In the genomic region with DNA sequence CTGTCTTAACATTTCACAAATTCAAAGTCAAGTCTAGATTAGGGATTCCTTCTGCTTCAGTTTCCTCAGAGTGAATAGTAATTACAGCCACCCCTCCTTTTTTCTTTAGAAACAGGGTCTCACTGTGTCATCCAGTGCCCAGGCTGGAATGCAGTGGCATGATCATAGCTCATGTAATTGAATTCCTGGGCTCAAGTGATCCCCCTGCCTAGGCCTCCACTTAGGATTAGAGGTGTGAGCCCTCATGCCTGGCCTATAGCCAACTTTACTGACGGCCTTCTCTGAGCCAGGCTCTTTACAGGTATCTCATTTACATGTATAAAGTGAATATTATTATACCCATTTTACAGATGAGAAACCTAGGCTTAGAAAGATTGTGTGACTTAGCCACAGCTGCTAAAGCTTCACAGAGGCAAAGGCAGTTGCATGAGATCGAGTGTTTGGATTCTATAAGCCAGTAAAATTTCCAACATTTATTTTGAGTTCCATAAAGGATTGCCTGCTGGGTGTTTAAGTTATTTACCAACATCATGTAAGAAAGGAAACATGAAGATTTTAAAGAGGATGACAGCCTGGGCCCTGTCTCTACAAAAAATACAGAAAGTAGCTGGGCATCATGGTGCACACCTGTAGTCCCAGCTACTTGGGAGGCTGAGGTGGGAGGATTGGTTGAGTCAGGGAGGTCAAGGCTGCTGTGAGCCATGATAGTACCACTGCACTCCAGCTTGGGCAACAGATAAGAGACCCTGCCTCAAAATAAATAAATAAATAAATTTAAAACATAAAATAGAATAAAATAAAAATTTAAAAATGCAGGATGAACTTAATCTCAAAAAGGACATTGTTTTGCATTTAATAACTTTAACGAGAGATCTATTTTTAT, we compare ENCODE assay signal across 8 cellular contexts. TPM values are rescaled to one million over a fixed set of nuclear protein-coding genes. Genes with fewer than 3 reads are reported as not detected.
DNase-seq lines count a peak whose midpoint lies in the region; ATAC-seq and TF ChIP-seq lines count a peak whose summit lies in the region.

No MANE protein-coding gene starts in this region.

- peak overlapping the region; percentile 96 for H3K27ac Mint-ChIP-seq in activated naive CD8-positive, alpha-beta T cell treated with anti-CD3 and anti-CD28 coated beads for 36 hours

- 69% methylated on average over 3 of the region's 3 CpGs for WGBS in right lobe of liver (ENCODE audit: insufficient coverage, low coverage, low lambda C conversion rate, missing lambda C conversion rate)

- H3K4me3 ChIP-seq in A673 (ENCODE audit: low read depth, low read length, poor library complexity, severe bottlenecking) (peak overlapping the region; percentile 61), HAP-1 (peak overlapping the region; percentile 63), right lobe of liver (peak overlapping the region in 2 of 3 donors; percentile 53 to 69)

- BruUV-seq in A673 (replicated peaks; lab: Mats Ljungman, UMichigan): no TSS peak

- H3K4me1 Mint-ChIP-seq in activated naive CD8-positive, alpha-beta T cell treated with anti-CD3 and anti-CD28 coated beads for 36 hours: peaks cover 49% of the 10 kb centered on the region

- H3K27ac ChIP-seq in A673 (ENCODE audit: low read depth, low read length, poor library complexity, severe bottlenecking) (no peak overlapping the region), right lobe of liver (peak overlapping the region in 2 of 3 donors; percentile 84 to 95), caudate nucleus (ENCODE audit: low read depth, low read length) (no peak overlapping the region)

- H3K27me3 ChIP-seq in A673 (replicated peaks; ENCODE audit: insufficient read depth, low read depth, low read length, poor library complexity) (no peaks in the 10 kb centered on the region), HAP-1 (ENCODE audit: low read depth) (no peaks in the 10 kb centered on the region), right lobe of liver (no peaks in the 10 kb centered on the region)

- H3K9me3 Mint-ChIP-seq in activated naive CD8-positive, alpha-beta T cell treated with anti-CD3 and anti-CD28 coated beads for 36 hours: peaks cover 9% of the 10 kb centered on the region

- DNase-seq in A673 (ENCODE audit: low spot score): no peak
- peak in 1 of 2 experiments; percentile 49 for DNase-seq in HAP-1 (ENCODE audit: low spot score in 2 of 2)
- DNase-seq in activated naive CD8-positive, alpha-beta T cell treated with anti-CD3 and anti-CD28 coated beads for 36 hours: no peak
- no peak for DNase-seq in right lobe of liver
- DNase-seq in NCI-H226: no peak
- no peak for DNase-seq in stimulated activated CD4-positive, alpha-beta T cell treated with anti-CD3 and anti-CD28 coated beads, Interleukin-12 subunit alpha, Interleukin-12 subunit beta, amount 100 ng/mL, for 4 hours
- no peak for DNase-seq in caudate nucleus (lab: John Stamatoyannopoulos, UW)

- POLR2A ChIA-PET in A673 (lab: Charles Lee; ENCODE audit: low non-redundant PET): no interaction called here

- no peak for TF ChIP-seq POLR2A in right lobe of liver (IDR thresholded peaks at IDR 0.05)

- H3K36me3 ChIP-seq in A673 (ENCODE audit: insufficient read depth, low read length, poor library complexity, severe bottlenecking) (no peaks in the 10 kb centered on the region), HAP-1 (replicated peaks) (peaks cover 27% of the 10 kb centered on the region), right lobe of liver (peaks cover 0 to 7% (median under 1%) of the 10 kb centered on the region in 4 donors)

- intact Hi-C loops in A673 (cut with micrococcal nuclease; ENCODE audit: unreplicated experiment) (no loop called here), right lobe of liver (cut with DNase I) (no loop called here)

- no peaks in the 10 kb centered on the region for H3K27me3 Mint-ChIP-seq in activated naive CD8-positive, alpha-beta T cell treated with anti-CD3 and anti-CD28 coated beads for 36 hours

- TF ChIP-seq CTCF in A673 (conservative IDR thresholded peaks at IDR 0.05; ENCODE audit: low read depth, low read length) (no peak), right lobe of liver (IDR thresholded peaks at IDR 0.05) (no peak)

- CTCF ChIA-PET in A673 (lab: Charles Lee): interaction anchor here (1.3 kb wide), 1 partner anchor 13 kb away, joined by 3 read pairs; no protein-coding TSS in a partner anchor

- ATAC-seq in right lobe of liver (no peak), GM21381 (IDR thresholded peaks at IDR 0.05; ENCODE audit: unreplicated experiment) (no peak)

- in situ Hi-C loops in HAP-1 (cut with MboI; ENCODE audit: low sequenced_read_pairs): no loop called here

- peaks cover 4% of the 10 kb centered on the region for H3K9me3 ChIP-seq in A673 (ENCODE audit: low read depth, low read length, poor library complexity, severe bottlenecking)
- no peaks in the 10 kb centered on the region for H3K9me3 ChIP-seq in HAP-1
- H3K9me3 ChIP-seq in right lobe of liver: no peaks in the 10 kb centered on the region

- H3K4me3 Mint-ChIP-seq in activated naive CD8-positive, alpha-beta T cell treated with anti-CD3 and anti-CD28 coated beads for 36 hours: peak overlapping the region; percentile 89

- peaks cover 4% of the 10 kb centered on the region for H3K4me1 ChIP-seq in A673 (ENCODE audit: insufficient read depth, low read length, poor library complexity, severe bottlenecking)
- H3K4me1 ChIP-seq in HAP-1: peaks cover 10% of the 10 kb centered on the region
- peaks cover 0 to 7% (median 0%) of the 10 kb centered on the region in 4 donors for H3K4me1 ChIP-seq in right lobe of liver

- H3K36me3 Mint-ChIP-seq in activated naive CD8-positive, alpha-beta T cell treated with anti-CD3 and anti-CD28 coated beads for 36 hours: peaks cover 47% of the 10 kb centered on the region

RNA-seq across cellular contexts. Expression of a gene that starts 1.8 kb away (rescaled TPM):
- total RNA-seq in A673 (2021) (39.2 and 48.0 TPM in 2 replicates), right lobe of liver (10 to 100 TPM; 36.7 to 71.9 (median 58.5) TPM)
- 10 to 100 TPM; 61.7 to 75.2 TPM for total RNA-seq in activated naive CD8-positive, alpha-beta T cell treated with anti-CD3 and anti-CD28 coated beads for 36 hours

RNA-seq across cellular contexts. Expression of a gene that starts 53.2 kb away (rescaled TPM):
- total RNA-seq in A673 (2021): 319 and 339 TPM in 2 replicates
- total RNA-seq in activated naive CD8-positive, alpha-beta T cell treated with anti-CD3 and anti-CD28 coated beads for 36 hours: 100 to 1,000 TPM; 364 to 369 TPM
- total RNA-seq in right lobe of liver: 10 to 100 TPM in 1 of 6 experiments, 1 to 10 TPM in 5; 1.1 to 14.9 (median 4.2) TPM

Comparison
In these comparisons a context has a peak if more than half of its experiments do, and no peak if none do; other contexts are left out.
1. H3K27ac ChIP-seq: peak in right lobe of liver (2 of 3); none in A673 (single experiment) and caudate nucleus (single experiment).
2. RNA of a gene that starts 53.2 kb away (total RNA-seq): 364 to 369 TPM in activated naive CD8-positive, alpha-beta T cell treated with anti-CD3 and anti-CD28 coated beads for 36 hours and 319 to 339 TPM in A673; 1.1 to 14.9 TPM in right lobe of liver; every median in the first group is over 10 times any median in the second.
3. Peak in every context shown above with its lines, with median percentiles within 50 percentile points of each other: H3K4me3 ChIP-seq.